Comparison of ENCODE assay signal across 1 cellular context in genomic region chr22:36331912-36332622, GRCh38.
TF ChIP-seq lines count a peak whose summit lies in the region.

No MANE protein-coding gene starts in this region.

TF ChIP-seq in HEK293, 187 proteins besides CTCF, POLR2A, EP300 and RAD21 (continued from another document):
- TF ChIP-seq, protein P1, sequence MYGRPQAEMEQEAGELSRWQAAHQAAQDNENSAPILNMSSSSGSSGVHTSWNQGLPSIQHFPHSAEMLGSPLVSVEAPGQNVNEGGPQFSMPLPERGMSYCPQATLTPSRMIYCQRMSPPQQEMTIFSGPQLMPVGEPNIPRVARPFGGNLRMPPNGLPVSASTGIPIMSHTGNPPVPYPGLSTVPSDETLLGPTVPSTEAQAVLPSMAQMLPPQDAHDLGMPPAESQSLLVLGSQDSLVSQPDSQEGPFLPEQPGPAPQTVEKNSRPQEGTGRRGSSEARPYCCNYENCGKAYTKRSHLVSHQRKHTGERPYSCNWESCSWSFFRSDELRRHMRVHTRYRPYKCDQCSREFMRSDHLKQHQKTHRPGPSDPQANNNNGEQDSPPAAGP (tag by site-specific recombination; IDR thresholded peaks at IDR 0.05) = peak; percentile 17; the same call in 1 of the 2 replicates
